In genomic region chr22:49768511-49768910, GRCh38 we compare ENCODE assay signal across 1 cellular context.
TF ChIP-seq lines count a peak whose summit lies in the region.

No MANE protein-coding gene starts in this region.

TF ChIP-seq in HepG2, 621 proteins besides CTCF, POLR2A, EP300 and RAD21 (continued from another document):
- TF ChIP-seq ZNF432 (CRISPR knock-in tag; IDR thresholded peaks at IDR 0.05; ENCODE audit: borderline replicate concordance) = no peak
- no peak for TF ChIP-seq CSRNP1 (CRISPR knock-in tag; IDR thresholded peaks at IDR 0.05)
- no peak for TF ChIP-seq GABPB1 (CRISPR knock-in tag; IDR thresholded peaks at IDR 0.05)
- TF ChIP-seq BHLHE40 (IDR thresholded peaks at IDR 0.05; ENCODE audit: low read length) = no peak
- TF ChIP-seq SKIL (CRISPR knock-in tag; IDR thresholded peaks at IDR 0.05; ENCODE audit: borderline replicate concordance) = no peak
- no peak for TF ChIP-seq ZNF33B (CRISPR knock-in tag; IDR thresholded peaks at IDR 0.05)
- no peak for TF ChIP-seq ZBED4 (CRISPR knock-in tag; IDR thresholded peaks at IDR 0.05; ENCODE audit: borderline replicate concordance)
- no peak for TF ChIP-seq PBX3 (CRISPR knock-in tag; IDR thresholded peaks at IDR 0.05; ENCODE audit: borderline replicate concordance)
- TF ChIP-seq ATF3 (CRISPR knock-in tag; IDR thresholded peaks at IDR 0.05) = no peak
